In genomic region chr16:9469512-9469911, GRCh38 we compare ENCODE assay signal across 22 cellular contexts.
DNase-seq lines count a peak whose midpoint lies in the region; ATAC-seq, FAIRE-seq and TF ChIP-seq lines count a peak whose summit lies in the region.
"Had no signal": no experiment of that assay in that cellular context is flagged by ENCODE, and none has a peak within 500 bp of the region (broad histone marks: within the 10 kb centered on the region; RNA-seq: fewer than 3 reads in every experiment).

No MANE protein-coding gene starts in this region.

- no peak for TF ChIP-seq RAD21 in HepG2 (CRISPR knock-in tag; IDR thresholded peaks at IDR 0.05)

- peak overlapping the region; percentile 22 for H3K4me3 Mint-ChIP-seq in Caco-2 (ENCODE audit: unreplicated experiment)
- H3K4me3 Mint-ChIP-seq in CD8-positive, alpha-beta T cell, result no peak overlapping the region
- H3K4me3 Mint-ChIP-seq: CD4-positive, alpha-beta memory T cell had no signal

- no peaks in the 10 kb centered on the region for H4K20me1 ChIP-seq in HepG2 (ENCODE audit: insufficient read depth, low read length)

- TF ChIP-seq CTCF in Caco-2 (IDR thresholded peaks at IDR 0.05; ENCODE audit: insufficient read depth in 1 of 2, low read depth in 1 of 2, low read length in 1 of 2, severe bottlenecking in 1 of 2, unreplicated experiment in 1 of 2) (no peak), HepG2 (CRISPR knock-in tag; IDR thresholded peaks at IDR 0.05) (no peak), mucosa of descending colon (IDR thresholded peaks at IDR 0.05) (no peak)
- TF ChIP-seq CTCF in CD8-positive, alpha-beta T cell (IDR thresholded peaks at IDR 0.05), result no peak

- BruUV-seq in Caco-2 (replicated peaks; lab: Mats Ljungman, UMichigan), result no TSS peak
- BruUV-seq in HepG2 (replicated peaks; lab: Mats Ljungman, UMichigan), result no TSS peak

- no peaks in the 10 kb centered on the region for H3K9me3 Mint-ChIP-seq in Caco-2 (ENCODE audit: unreplicated experiment)
- peaks cover 4% of the 10 kb centered on the region for H3K9me3 Mint-ChIP-seq in CD8-positive, alpha-beta T cell

- TF ChIP-seq POLR2A in HepG2 (IDR thresholded peaks at IDR 0.05; ENCODE audit: insufficient read depth in 1 of 2, low read depth in 2 of 2, low read length in 2 of 2), result no peak
- TF ChIP-seq POLR2A in H54 (IDR thresholded peaks at IDR 0.05; ENCODE audit: low read depth, low read length), result no peak

- FAIRE-seq in HepG2 (lab: Jason Lieb, UNC) (no peak), H54 (lab: Jason Lieb, UNC) (no peak)

- H3K27ac Mint-ChIP-seq in Caco-2 (ENCODE audit: unreplicated experiment), result peak overlapping the region; percentile 45
- H3K27ac Mint-ChIP-seq in CD8-positive, alpha-beta T cell, result no peak overlapping the region
- H3K27ac Mint-ChIP-seq: activated naive CD4-positive, alpha-beta T cell treated with anti-CD3 and anti-CD28 coated beads, Interleukin-2, amount 50 U/mL, for 72 hours; CD4-positive, alpha-beta memory T cell had no signal

- peaks cover 8% of the 10 kb centered on the region for H3K4me1 ChIP-seq in Caco-2
- H3K4me1 ChIP-seq in HepG2 (ENCODE audit: insufficient read depth, low read length), result no peaks in the 10 kb centered on the region
- no peaks in the 10 kb centered on the region for H3K4me1 ChIP-seq in CD8-positive, alpha-beta T cell (ENCODE audit: insufficient read depth, low read length)
- no peaks in the 10 kb centered on the region for H3K4me1 ChIP-seq in mucosa of descending colon (ENCODE audit: low read depth)
- H3K4me1 ChIP-seq: breast epithelium, right atrium auricular region, testis had no signal

- H3K9me3 ChIP-seq in Caco-2 (no peaks in the 10 kb centered on the region), HepG2 (ENCODE audit: low read length) (no peaks in the 10 kb centered on the region), mucosa of descending colon (no peaks in the 10 kb centered on the region)
- H3K9me3 ChIP-seq in CD8-positive, alpha-beta T cell (ENCODE audit: low read length), result no peaks in the 10 kb centered on the region
- H3K9me3 ChIP-seq: breast epithelium, right atrium auricular region, testis had no signal

- CTCF ChIA-PET in Caco-2 (lab: Charles Lee) (no interaction called here), HepG2 (lab: Yijun Ruan, JAX; ENCODE audit: low intra/inter-chr PET ratio, low total read pairs) (no interaction called here)
- CTCF ChIA-PET in CD8-positive, alpha-beta T cell (lab: Charles Lee), result no interaction called here

- POLR2A ChIA-PET in Caco-2 (lab: Charles Lee) (no interaction called here), HepG2 (lab: Yijun Ruan, JAX) (no interaction called here)
- POLR2A ChIA-PET in CD8-positive, alpha-beta T cell (lab: Charles Lee), result no interaction called here

- H3K27ac ChIP-seq in epithelial cell of prostate, result no peak overlapping the region
- H3K27ac ChIP-seq in HepG2 (ENCODE audit: extremely low read length, insufficient read depth, low read length), result no peak overlapping the region
- no peak overlapping the region for H3K27ac ChIP-seq in CD8-positive, alpha-beta T cell (ENCODE audit: low read depth, low read length)
- H3K27ac ChIP-seq: breast epithelium, KMS-11, right atrium auricular region, testis had no signal

- H3K4me3 ChIP-seq in Caco-2 (ENCODE audit: low read depth, low read length) (no peak overlapping the region), HepG2 (replicated peaks in 1 of 3; ENCODE audit: insufficient read depth in 1 of 3, low read depth in 2 of 3, low read length in 3 of 3) (no peak overlapping the region), mucosa of descending colon (no peak overlapping the region)
- H3K4me3 ChIP-seq in CD8-positive, alpha-beta T cell (ENCODE audit: low read depth, low read length), result no peak overlapping the region
- H3K4me3 ChIP-seq: breast epithelium, right atrium auricular region, testis had no signal

- in situ Hi-C loops in HepG2 (cut with HindIII; ENCODE audit: extremely low pct_ligation_motif_present, low pct_unique_long_range_greater_than_20kb), result no loop called here

- H3K36me3 ChIP-seq in Caco-2 (ENCODE audit: control insufficient read depth, insufficient read depth, low read length) (no peaks in the 10 kb centered on the region), HepG2 (replicated peaks in 1 of 2; ENCODE audit: control insufficient read depth in 1 of 2, insufficient read depth in 2 of 2, low read length in 2 of 2) (no peaks in the 10 kb centered on the region), mucosa of descending colon (ENCODE audit: low read depth) (no peaks in the 10 kb centered on the region)
- H3K36me3 ChIP-seq in CD8-positive, alpha-beta T cell (ENCODE audit: insufficient read depth, low read length), result no peaks in the 10 kb centered on the region
- H3K36me3 ChIP-seq: breast epithelium, right atrium auricular region had no signal

- peak; percentile 47 to 57 for DNase-seq in Caco-2
- peak; percentile 54 for DNase-seq in MV-4-11 (lab: John Stamatoyannopoulos, UW)
- peak; percentile 40 for DNase-seq in epithelial cell of prostate (ENCODE audit: low read depth, low spot score)
- DNase-seq in HepG2 (ENCODE audit: low spot score), result peak; percentile 62
- no peak for DNase-seq in CD8-positive, alpha-beta T cell
- DNase-seq in H54 (ENCODE audit: insufficient read length, low spot score), result no peak
- DNase-seq in mucosa of descending colon, result no peak
- DNase-seq in T-helper 2 cell, result no peak
- DNase-seq: activated CD4-positive, CD25-positive, alpha-beta regulatory T cell treated with anti-CD3 and anti-CD28 coated beads, Interleukin-2, amount 50 U/mL, for 72 hours; activated CD8-positive, alpha-beta memory T cell treated with anti-CD3 and anti-CD28 coated beads for 24 hours; CD4-positive, alpha-beta memory T cell; NCI-H146; nucleus accumbens; stimulated activated CD4-positive, alpha-beta T cell treated with anti-CD3 and anti-CD28 coated beads, Interleukin-15, amount 100 ng/mL, for 24 hours; T1000; testis had no signal

- no peaks in the 10 kb centered on the region for H3K27me3 Mint-ChIP-seq in Caco-2 (ENCODE audit: insufficient read depth, unreplicated experiment)
- H3K27me3 Mint-ChIP-seq in CD8-positive, alpha-beta T cell (ENCODE audit: low read depth), result peaks cover 3% of the 10 kb centered on the region
- H3K27me3 Mint-ChIP-seq: CD4-positive, alpha-beta memory T cell had no signal

- H3K27me3 ChIP-seq in Caco-2 (replicated peaks; ENCODE audit: control insufficient read depth, insufficient read depth, low read length) (no peaks in the 10 kb centered on the region), HepG2 (ENCODE audit: control insufficient read depth in 1 of 2, insufficient read depth in 2 of 2, low read length in 2 of 2) (no peaks in the 10 kb centered on the region)
- H3K27me3 ChIP-seq in CD8-positive, alpha-beta T cell (ENCODE audit: insufficient read depth, low read length), result no peaks in the 10 kb centered on the region
- H3K27me3 ChIP-seq: breast epithelium, right atrium auricular region, testis had no signal

- H3K4me2 ChIP-seq in HepG2 (ENCODE audit: low read depth, low read length), result no peak overlapping the region
- H3K4me2 ChIP-seq: KMS-11 had no signal

- H3K4me1 Mint-ChIP-seq in Caco-2 (ENCODE audit: low read depth, unreplicated experiment), result peaks cover 13% of the 10 kb centered on the region
- no peaks in the 10 kb centered on the region for H3K4me1 Mint-ChIP-seq in CD8-positive, alpha-beta T cell (ENCODE audit: low read depth)
- H3K4me1 Mint-ChIP-seq: CD4-positive, alpha-beta memory T cell had no signal

- intact Hi-C loops in Caco-2 (cut with micrococcal nuclease; ENCODE audit: unreplicated experiment) (loop anchor here (5.0 kb wide), 1 partner anchor 78 kb away; no protein-coding TSS in a partner anchor), HepG2 (cut with micrococcal nuclease; ENCODE audit: unreplicated experiment) (no loop called here), mucosa of descending colon (cut with DNase I, micrococcal nuclease) (no loop called here)
- intact Hi-C loops in CD8-positive, alpha-beta T cell (cut with DNase I, micrococcal nuclease), result no loop called here

- ATAC-seq in HepG2 (peak; percentile 64), mucosa of descending colon (no peak)
- no peak for ATAC-seq in CD8-positive, alpha-beta T cell
- ATAC-seq: activated naive CD4-positive, alpha-beta T cell treated with anti-CD3 and anti-CD28 coated beads, Interleukin-2, amount 50 U/mL, for 72 hours; Panc1; SK-N-SH treated with all-trans-retinoic acid at 6 μM for 48 hours had no signal

- no peak overlapping the region for H2AFZ ChIP-seq in HepG2 (ENCODE audit: low read length)

- H3K9ac ChIP-seq in HepG2 (ENCODE audit: insufficient read depth, low read depth, low read length), result no peak overlapping the region
- H3K9ac ChIP-seq: KMS-11 had no signal

- no peaks in the 10 kb centered on the region for H3K36me3 Mint-ChIP-seq in Caco-2 (ENCODE audit: insufficient read depth, unreplicated experiment)
- H3K36me3 Mint-ChIP-seq in CD8-positive, alpha-beta T cell, result no peaks in the 10 kb centered on the region
- H3K36me3 Mint-ChIP-seq: activated naive CD4-positive, alpha-beta T cell treated with anti-CD3 and anti-CD28 coated beads, Interleukin-2, amount 50 U/mL, for 72 hours; CD4-positive, alpha-beta memory T cell had no signal

- H3K79me2 ChIP-seq in HepG2 (ENCODE audit: insufficient read depth, low read length), result no peaks in the 10 kb centered on the region

- TF ChIP-seq EP300 in HepG2 (IDR thresholded peaks at IDR 0.05; ENCODE audit: low read depth in 2 of 2, low read length in 2 of 2) (peak in 1 of 2 experiments; percentile 16; a peak in 1 of 4 replicates), HepG2 (CRISPR knock-in tag; IDR thresholded peaks at IDR 0.05; ENCODE audit: borderline replicate concordance) (no peak)

TF ChIP-seq in HepG2, 621 proteins besides CTCF, POLR2A, EP300 and RAD21 (continues in another document):
- TF ChIP-seq ZNF33A (CRISPR knock-in tag; IDR thresholded peaks at IDR 0.05; ENCODE audit: borderline replicate concordance) (no peak), TFE3 (CRISPR knock-in tag; IDR thresholded peaks at IDR 0.05) (peak; percentile 14; the same call in 1 of the 2 replicates), CEBPG (CRISPR knock-in tag; IDR thresholded peaks at IDR 0.05) (peak; percentile 48; the same call in 1 of the 2 replicates)

Comparison
In these comparisons a context has a peak if more than half of its experiments do, and no peak if none do; other contexts are left out.
1. DNase-seq: peak in Caco-2 (2 of 2), MV-4-11 (single experiment), epithelial cell of prostate (single experiment) and HepG2 (single experiment); none in CD8-positive, alpha-beta T cell (0 of 7), H54 (single experiment), mucosa of descending colon (0 of 3) and T-helper 2 cell (0 of 5).